16 cellular contexts compared by ENCODE assay signal in the genomic region with DNA sequence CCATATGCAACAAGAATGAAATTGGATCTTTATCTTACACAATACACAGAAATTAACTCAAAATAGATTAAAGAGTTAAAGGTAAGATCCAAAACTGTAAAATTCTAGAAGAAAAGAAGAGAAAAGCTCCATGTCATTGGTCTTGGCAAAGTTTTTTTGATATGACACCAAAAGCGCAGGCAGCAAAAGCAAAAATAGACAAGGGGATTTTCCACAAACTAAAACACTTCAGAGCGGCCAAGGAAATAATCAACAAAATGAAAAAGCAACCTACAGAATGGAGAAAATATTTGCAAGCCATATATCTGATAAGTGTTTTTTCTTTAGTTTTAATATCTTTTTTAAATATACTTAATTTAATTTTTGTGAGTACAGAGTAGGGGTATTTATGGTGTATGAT.
DNase-seq lines count a peak whose midpoint lies in the region; ATAC-seq, FAIRE-seq and TF ChIP-seq lines count a peak whose summit lies in the region.
"Had no signal": no experiment of that assay in that cellular context is flagged by ENCODE, and none has a peak within 500 bp of the region (broad histone marks: within the 10 kb centered on the region; RNA-seq: fewer than 3 reads in every experiment).

No MANE protein-coding gene starts in this region.

- RAD21 ChIA-PET in GM12878 (lab: Charles Lee; ENCODE audit: unreplicated experiment), result interaction anchor here (1.7 to 2.0 kb wide), 3 partner anchors 11 to 60 kb away, joined by 3 to 17 read pairs (median 16); no protein-coding TSS in a partner anchor

- H3K27me3 ChIP-seq in GM12878 (replicated peaks in 1 of 2; ENCODE audit: control insufficient read depth in 2 of 2, insufficient read depth in 2 of 2, low read length in 1 of 2), result no peaks in the 10 kb centered on the region
- H3K27me3 ChIP-seq: SJCRH30 had no signal

- peaks cover 7% of the 10 kb centered on the region for H3K79me2 ChIP-seq in GM12878 (ENCODE audit: control insufficient read depth, insufficient read depth, low read length)

- DNase-seq in activated naive CD4-positive, alpha-beta T cell treated with anti-CD3 and anti-CD28 coated beads, Interleukin-2, amount 10 ng/mL, durations not matched to agents 7 days and 5 days, result no peak
- DNase-seq in NAMALWA (ENCODE audit: low spot score) (peak; percentile 23), GM12878 (ENCODE audit: low read depth, low spot score) (no peak), RWPE1 (ENCODE audit: low spot score) (no peak), SKM-1 (lab: John Stamatoyannopoulos, UW; ENCODE audit: unreplicated experiment) (no peak)
- DNase-seq in activated CD4-positive, alpha-beta memory T cell treated with anti-CD3 and anti-CD28 coated beads, Interleukin-2, amount 10 ng/mL, durations not matched to agents 7 days and 5 days, result no peak
- DNase-seq: NCI-H1105 treated with DMSO at 0.1 percent for 48 hours, NCI-H1930, NCI-H510A, SJCRH30 had no signal

- peaks cover 71% of the 10 kb centered on the region for H3K4me1 ChIP-seq in GM12878 (ENCODE audit: control insufficient read depth, insufficient read depth, low read length)
- H3K4me1 ChIP-seq: SJCRH30 had no signal

- POLR2A ChIA-PET in GM12878 (lab: Charles Lee) (no interaction called here), RWPE1 (lab: Yijun Ruan, JAX; ENCODE audit: low non-redundant PET) (no interaction called here)
- POLR2A ChIA-PET in activated CD4-positive, alpha-beta memory T cell treated with anti-CD3 and anti-CD28 coated beads, Interleukin-2, amount 10 ng/mL, durations not matched to agents 7 days and 5 days (lab: Charles Lee), result no interaction called here

- peak overlapping the region; percentile 66 for H3K9ac ChIP-seq in GM12878 (ENCODE audit: control insufficient read depth, insufficient read depth, low read length)

- TF ChIP-seq CTCF in GM12878 (IDR thresholded peaks at IDR 0.05 in 2 of 3, conservative IDR thresholded peaks at IDR 0.05 in 1 of 3; ENCODE audit: control insufficient read depth in 2 of 3, extremely low read depth in 1 of 3, insufficient read depth in 1 of 3, low read depth in 3 of 3, low read length in 3 of 3) (no peak), RWPE1 (conservative IDR thresholded peaks at IDR 0.05; ENCODE audit: low read depth) (no peak)

- H3K36me3 ChIP-seq in GM12878 (ENCODE audit: control insufficient read depth in 2 of 2, insufficient read depth in 2 of 2, low read length in 1 of 2), result no peaks in the 10 kb centered on the region
- H3K36me3 ChIP-seq: SJCRH30 had no signal

- no peaks in the 10 kb centered on the region for H3K9me3 Mint-ChIP-seq in activated naive CD4-positive, alpha-beta T cell treated with anti-CD3 and anti-CD28 coated beads, Interleukin-2, amount 50 U/mL, for 24 hours
- peaks cover 34% of the 10 kb centered on the region for H3K9me3 Mint-ChIP-seq in activated naive CD4-positive, alpha-beta T cell treated with anti-CD3 and anti-CD28 coated beads, Interleukin-2, amount 10 ng/mL, durations not matched to agents 7 days and 5 days
- peaks cover 14% of the 10 kb centered on the region for H3K9me3 Mint-ChIP-seq in activated CD4-positive, alpha-beta memory T cell treated with anti-CD3 and anti-CD28 coated beads, Interleukin-2, amount 10 ng/mL, durations not matched to agents 7 days and 5 days

- H3K27ac ChIP-seq in GM12878 (ENCODE audit: control insufficient read depth, insufficient read depth) (peak overlapping the region; percentile 86), RWPE1 (no peak overlapping the region)
- H3K27ac ChIP-seq: C4-2B, SJCRH30 had no signal

- SMC1A ChIA-PET in GM12878 (lab: Charles Lee; ENCODE audit: uncharacterized antibody, unreplicated experiment), result interaction anchor here (0.6 to 2.3 kb wide), 8 partner anchors 10 to 62 kb away, joined by 3 to 26 read pairs (median 4); no protein-coding TSS in a partner anchor

- peak overlapping the region; percentile 25; the same call in 1 of the 2 replicates for H3K4me3 ChIP-seq in GM12878
- H3K4me3 ChIP-seq: SJCRH30 had no signal

- no peaks in the 10 kb centered on the region for H3K27me3 Mint-ChIP-seq in activated naive CD4-positive, alpha-beta T cell treated with anti-CD3 and anti-CD28 coated beads, Interleukin-2, amount 50 U/mL, for 24 hours
- H3K27me3 Mint-ChIP-seq in activated naive CD4-positive, alpha-beta T cell treated with anti-CD3 and anti-CD28 coated beads, Interleukin-2, amount 10 ng/mL, durations not matched to agents 7 days and 5 days, result no peaks in the 10 kb centered on the region
- H3K27me3 Mint-ChIP-seq in activated CD4-positive, alpha-beta memory T cell treated with anti-CD3 and anti-CD28 coated beads, Interleukin-2, amount 10 ng/mL, durations not matched to agents 7 days and 5 days, result no peaks in the 10 kb centered on the region

- intact Hi-C loops in GM12878 (cut with micrococcal nuclease; ENCODE audit: unreplicated experiment), result loop anchor here (2.0 to 5.0 kb wide), 4 partner anchors 17 to 395 kb away; no protein-coding TSS in a partner anchor

- no peak overlapping the region; the same call in 1 of the 2 replicates for H2AFZ ChIP-seq in GM12878 (ENCODE audit: control insufficient read depth, low read depth, low read length)

- no TSS peak for BruUV-seq in GM12878 (replicated peaks; lab: Mats Ljungman, UMichigan)

- CTCF ChIA-PET in activated naive CD4-positive, alpha-beta T cell treated with anti-CD3 and anti-CD28 coated beads, Interleukin-2, amount 10 ng/mL, durations not matched to agents 7 days and 5 days (lab: Charles Lee), result no interaction called here
- CTCF ChIA-PET in GM12878 (lab: Yijun Ruan, JAX), result interaction anchor here (1.1 to 1.5 kb wide), 2 partner anchors 10 to 11 kb away, joined by 5 to 12 read pairs; no protein-coding TSS in a partner anchor
- CTCF ChIA-PET in activated CD4-positive, alpha-beta memory T cell treated with anti-CD3 and anti-CD28 coated beads, Interleukin-2, amount 10 ng/mL, durations not matched to agents 7 days and 5 days (lab: Charles Lee), result no interaction called here
- CTCF ChIA-PET in RWPE1 (lab: Yijun Ruan, JAX), result no interaction called here

- no peaks in the 10 kb centered on the region for H4K20me1 ChIP-seq in GM12878 (ENCODE audit: control insufficient read depth, insufficient read depth)

- TF ChIP-seq EP300 in GM12878 (IDR thresholded peaks at IDR 0.05; ENCODE audit: borderline replicate concordance in 1 of 2, control insufficient read depth in 1 of 2, low read depth in 2 of 2, low read length in 2 of 2), result no peak

- H3K27ac Mint-ChIP-seq in activated naive CD4-positive, alpha-beta T cell treated with anti-CD3 and anti-CD28 coated beads, Interleukin-2, amount 50 U/mL, for 24 hours, result peak overlapping the region; percentile 68
- H3K27ac Mint-ChIP-seq in activated naive CD4-positive, alpha-beta T cell treated with anti-CD3 and anti-CD28 coated beads, Interleukin-2, amount 10 ng/mL, durations not matched to agents 7 days and 5 days, result no peak overlapping the region
- no peak overlapping the region for H3K27ac Mint-ChIP-seq in activated CD4-positive, alpha-beta memory T cell treated with anti-CD3 and anti-CD28 coated beads, Interleukin-2, amount 10 ng/mL, durations not matched to agents 7 days and 5 days

- no peak for TF ChIP-seq RAD21 in GM12878 (IDR thresholded peaks at IDR 0.05; ENCODE audit: insufficient read depth, low read depth, low read length)

- H3K4me3 Mint-ChIP-seq in activated naive CD4-positive, alpha-beta T cell treated with anti-CD3 and anti-CD28 coated beads, Interleukin-2, amount 50 U/mL, for 24 hours, result no peak overlapping the region
- H3K4me3 Mint-ChIP-seq in activated naive CD4-positive, alpha-beta T cell treated with anti-CD3 and anti-CD28 coated beads, Interleukin-2, amount 10 ng/mL, durations not matched to agents 7 days and 5 days, result no peak overlapping the region
- H3K4me3 Mint-ChIP-seq in activated CD4-positive, alpha-beta memory T cell treated with anti-CD3 and anti-CD28 coated beads, Interleukin-2, amount 10 ng/mL, durations not matched to agents 7 days and 5 days, result no peak overlapping the region

- no peak for FAIRE-seq in GM12878 (lab: Jason Lieb, UNC)
- FAIRE-seq: A204.1, H54, HepG2 had no signal

- TF ChIP-seq POLR2A in GM12878 (IDR thresholded peaks at IDR 0.05; ENCODE audit: low read depth, low read length), result no peak

- H3K4me2 ChIP-seq in GM12878 (ENCODE audit: control insufficient read depth, insufficient read depth), result peak overlapping the region; percentile 90

- peaks cover 10% of the 10 kb centered on the region for H3K9me3 ChIP-seq in GM12878 (replicated peaks; ENCODE audit: control insufficient read depth, insufficient read depth, low read length)
- H3K9me3 ChIP-seq: SJCRH30 had no signal

- no peak for ATAC-seq in GM12878
- no peak for ATAC-seq in GM18861 (IDR thresholded peaks at IDR 0.05; ENCODE audit: unreplicated experiment)
- ATAC-seq: HepG2 had no signal

- H3K36me3 Mint-ChIP-seq in activated naive CD4-positive, alpha-beta T cell treated with anti-CD3 and anti-CD28 coated beads, Interleukin-2, amount 50 U/mL, for 24 hours, result peaks cover 5% of the 10 kb centered on the region
- peaks cover 40% of the 10 kb centered on the region for H3K36me3 Mint-ChIP-seq in activated naive CD4-positive, alpha-beta T cell treated with anti-CD3 and anti-CD28 coated beads, Interleukin-2, amount 10 ng/mL, durations not matched to agents 7 days and 5 days
- peaks cover 37% of the 10 kb centered on the region for H3K36me3 Mint-ChIP-seq in activated CD4-positive, alpha-beta memory T cell treated with anti-CD3 and anti-CD28 coated beads, Interleukin-2, amount 10 ng/mL, durations not matched to agents 7 days and 5 days (ENCODE audit: low read depth)

- WGBS in GM12878 (ENCODE audit: insufficient coverage, insufficient replicate concordance, low lambda C conversion rate, missing lambda C conversion rate), result 3% methylated on average over 2 of the region's 2 CpGs

- H3K4me1 Mint-ChIP-seq in activated naive CD4-positive, alpha-beta T cell treated with anti-CD3 and anti-CD28 coated beads, Interleukin-2, amount 50 U/mL, for 24 hours, result peaks cover 71% of the 10 kb centered on the region
- H3K4me1 Mint-ChIP-seq in activated naive CD4-positive, alpha-beta T cell treated with anti-CD3 and anti-CD28 coated beads, Interleukin-2, amount 10 ng/mL, durations not matched to agents 7 days and 5 days, result peaks cover 74% of the 10 kb centered on the region
- peaks cover 58% of the 10 kb centered on the region for H3K4me1 Mint-ChIP-seq in activated CD4-positive, alpha-beta memory T cell treated with anti-CD3 and anti-CD28 coated beads, Interleukin-2, amount 10 ng/mL, durations not matched to agents 7 days and 5 days

- in situ Hi-C loops in GM12878 (cut with MboI), result loop anchor here (5.0 kb wide), 1 partner anchor 393 kb away; no protein-coding TSS in a partner anchor

TF ChIP-seq in GM12878, 131 proteins besides CTCF, POLR2A, EP300 and RAD21 (continues in another document):
- 0 out of 2 replicates have a peak, but pooled peaks have one; percentile 35 for TF ChIP-seq FOXM1 (IDR thresholded peaks at IDR 0.05; ENCODE audit: low read depth, low read length)
- TF ChIP-seq KAT2A (conservative IDR thresholded peaks at IDR 0.05; ENCODE audit: control insufficient read depth, low read depth, low read length), result no peak
